11 cellular contexts compared by ENCODE assay signal in genomic region chr5:84450617-84451414, GRCh38.
DNase-seq lines count a peak whose midpoint lies in the region; TF ChIP-seq lines count a peak whose summit lies in the region.
"Had no signal": no experiment of that assay in that cellular context is flagged by ENCODE, and none has a peak within 500 bp of the region (broad histone marks: within the 10 kb centered on the region; RNA-seq: fewer than 3 reads in every experiment).

No MANE protein-coding gene starts in this region.

- intact Hi-C loops in head of caudate nucleus (cut with DNase I), result no loop called here

- DNase-seq in DMS53 (lab: John Stamatoyannopoulos, UW) (peak; percentile 44), DMS53 treated with DMSO at 0.1 percent for 48 hours (lab: John Stamatoyannopoulos, UW; ENCODE audit: unreplicated experiment) (no peak), NCI-H460 (ENCODE audit: extremely low read depth, low read depth) (peak; percentile 13), epithelial cell of esophagus (ENCODE audit: low read depth) (peak; percentile 23), renal cortical epithelial cell (ENCODE audit: low read depth) (peak; percentile 17), head of caudate nucleus (no peak), NCI-H2196 treated with DMSO at 0.1 percent for 48 hours (lab: John Stamatoyannopoulos, UW; ENCODE audit: unreplicated experiment) (no peak), ecto neural progenitor cell (ENCODE audit: low spot score) (no peak)
- DNase-seq: effector CD4-positive, alpha-beta T cell; KG1 had no signal

- no peak overlapping the region for H3K4me3 ChIP-seq in epithelial cell of esophagus (ENCODE audit: low read length)
- H3K4me3 ChIP-seq: SJSA1 had no signal

- peak; percentile 56 for TF ChIP-seq CTCF in epithelial cell of esophagus (IDR thresholded peaks at IDR 0.05; ENCODE audit: insufficient read depth, low read depth, low read length, missing control alignments)

Comparison
In these comparisons a context has a peak if more than half of its experiments do, and no peak if none do; other contexts are left out.
1. DNase-seq: peak in DMS53 (single experiment), NCI-H460 (single experiment), epithelial cell of esophagus (single experiment) and renal cortical epithelial cell (single experiment); none in DMS53 treated with DMSO at 0.1 percent for 48 hours (single experiment), head of caudate nucleus (0 of 42), NCI-H2196 treated with DMSO at 0.1 percent for 48 hours (single experiment) and ecto neural progenitor cell (single experiment).